In the genomic region with DNA sequence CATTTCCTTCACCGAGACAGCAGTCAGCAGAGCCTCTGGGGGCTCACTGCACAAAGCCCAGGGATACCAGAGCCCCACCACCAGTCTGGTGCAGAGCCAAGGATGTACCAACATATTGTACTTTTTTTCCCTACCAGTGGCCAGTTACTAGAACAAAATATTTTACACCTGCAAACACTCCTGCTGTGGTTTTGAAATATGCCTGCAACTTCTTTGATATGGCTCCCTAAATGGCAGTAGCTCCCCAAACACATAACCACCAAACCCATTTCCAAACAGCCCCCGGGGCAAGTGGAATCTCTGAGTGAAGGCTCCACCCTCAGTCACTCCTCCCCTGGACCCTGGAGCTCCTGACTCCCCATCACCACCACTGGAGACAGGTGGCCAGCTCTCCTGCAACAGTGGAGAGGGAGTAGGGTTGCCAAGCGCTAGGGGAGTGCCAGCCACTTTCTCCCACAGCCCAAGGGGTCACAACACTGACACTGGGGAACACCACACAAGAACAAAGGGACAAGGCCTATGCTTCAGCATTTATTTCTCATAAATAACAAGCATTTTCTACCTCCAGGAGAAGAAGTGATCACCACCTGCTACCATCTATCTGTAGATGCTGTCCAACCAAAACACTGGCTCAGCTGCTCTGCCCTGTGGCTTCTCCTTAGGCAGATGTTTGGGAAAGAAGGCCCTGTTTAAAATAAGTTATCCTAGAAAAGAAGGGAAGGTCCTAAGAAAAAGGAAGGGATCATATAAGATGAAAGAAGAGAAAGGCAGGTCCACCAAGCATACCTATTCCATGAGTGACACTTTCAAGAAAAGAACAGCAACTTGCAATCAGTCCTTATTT, we compare ENCODE assay signal across 14 cellular contexts. TPM values are rescaled to one million over a fixed set of nuclear protein-coding genes. Genes with fewer than 3 reads are reported as not detected.
DNase-seq lines count a peak whose midpoint lies in the region; ATAC-seq lines count a peak whose summit lies in the region.
"Had no signal": no experiment of that assay in that cellular context is flagged by ENCODE, and none has a peak within 500 bp of the region (broad histone marks: within the 10 kb centered on the region; RNA-seq: fewer than 3 reads in every experiment).

No MANE protein-coding gene starts in this region.

- no peak overlapping the region for H3K9ac ChIP-seq in Karpas-422 (ENCODE audit: low read length)

- no peaks in the 10 kb centered on the region for H3K9me2 ChIP-seq in Karpas-422 (replicated peaks; ENCODE audit: insufficient read depth, low read length)

- H3K27ac Mint-ChIP-seq in T-helper 17 cell = peak overlapping the region; percentile 98
- H3K27ac Mint-ChIP-seq: mesothelial cell of epicardium had no signal

- H3K36me3 ChIP-seq in thymus (ENCODE audit: control insufficient read depth, insufficient read depth) = no peaks in the 10 kb centered on the region
- H3K36me3 ChIP-seq in Karpas-422 (ENCODE audit: insufficient read depth, low read length) = no peaks in the 10 kb centered on the region
- H3K36me3 ChIP-seq: thoracic aorta had no signal

- no peaks in the 10 kb centered on the region for H3K27me3 Mint-ChIP-seq in T-helper 17 cell

- peaks cover 53% of the 10 kb centered on the region for H3K4me1 Mint-ChIP-seq in T-helper 17 cell

- peak; percentile 49 for DNase-seq in activated effector memory CD4-positive, alpha-beta T cell treated with anti-CD3 and anti-CD28 coated beads, Interleukin-2, amount 50 U/mL, for 16 hours
- DNase-seq in activated effector memory CD4-positive, alpha-beta T cell treated with Interleukin-2 at 50 U/mL for 16 hours = no peak
- no peak for DNase-seq in T-helper 17 cell
- peak; percentile 42 for DNase-seq in myocyte (ENCODE audit: low read depth)
- DNase-seq in NCI-H146 treated with DMSO at 0.1 percent for 48 hours (lab: John Stamatoyannopoulos, UW; ENCODE audit: unreplicated experiment) = no peak
- no peak for DNase-seq in Karpas-422
- DNase-seq: NCI-H1930 had no signal

- no peak overlapping the region for H2AFZ ChIP-seq in Karpas-422 (ENCODE audit: low read length)

- peaks cover 35% of the 10 kb centered on the region; the same call in 1 of the 2 replicates for H4K20me1 ChIP-seq in Karpas-422 (ENCODE audit: insufficient read depth, low read depth, low read length)

- H3K4me2 ChIP-seq in Karpas-422 (ENCODE audit: low read depth, low read length, poor library complexity, severe bottlenecking) = no peak overlapping the region

- peak overlapping the region; percentile 53 for H3K4me3 Mint-ChIP-seq in T-helper 17 cell
- H3K4me3 Mint-ChIP-seq: mesothelial cell of epicardium had no signal

- H3K36me3 Mint-ChIP-seq in T-helper 17 cell (ENCODE audit: low read depth) = no peaks in the 10 kb centered on the region

- 41% methylated on average over 3 of the region's 3 CpGs for WGBS in thymus

- H3K27ac ChIP-seq in thymus (ENCODE audit: low read depth) = peak overlapping the region; percentile 22
- no peak overlapping the region for H3K27ac ChIP-seq in Karpas-422 (ENCODE audit: low read length)
- H3K27ac ChIP-seq: thoracic aorta, VCaP had no signal

- H3K27me3 ChIP-seq in thymus (ENCODE audit: control insufficient read depth, insufficient read depth) (no peaks in the 10 kb centered on the region), Karpas-422 (ENCODE audit: low read length) (no peaks in the 10 kb centered on the region)

- peaks cover 27% of the 10 kb centered on the region for H3K4me1 ChIP-seq in thymus (ENCODE audit: control insufficient read depth, insufficient read depth, low read length)
- H3K4me1 ChIP-seq in Karpas-422 (ENCODE audit: low read length) = peaks cover 41% of the 10 kb centered on the region

- H3K9me3 ChIP-seq in T-helper 17 cell (ENCODE audit: control insufficient read depth, low read length, poor library complexity, severe bottlenecking) (no peaks in the 10 kb centered on the region), thymus (ENCODE audit: control insufficient read depth) (no peaks in the 10 kb centered on the region), Karpas-422 (ENCODE audit: low read length) (no peaks in the 10 kb centered on the region)
- H3K9me3 ChIP-seq: thoracic aorta had no signal

- ATAC-seq in T-helper 17 cell = no peak
- no peak for ATAC-seq in GM18870 (IDR thresholded peaks at IDR 0.05; ENCODE audit: unreplicated experiment)

- peaks cover 92% of the 10 kb centered on the region for H3K79me2 ChIP-seq in Karpas-422 (ENCODE audit: low read length)

- no peak overlapping the region for H3K4me3 ChIP-seq in thymus (ENCODE audit: low read length)
- no peak overlapping the region for H3K4me3 ChIP-seq in Karpas-422 (ENCODE audit: low read length)
- H3K4me3 ChIP-seq: thoracic aorta had no signal

RNA-seq across cellular contexts. Expression of gene DGCR2, which starts 15.1 kb away (rescaled TPM):
- total RNA-seq in T-helper 17 cell (10 to 100 TPM; 37.7 TPM), myocyte (60.8 and 63.8 TPM in 2 replicates)
- polyA plus RNA-seq in myocyte (2012) = 41.6 TPM
- 24.1 TPM for polyA plus RNA-seq in thymus
- total RNA-seq in Karpas-422 (2014; rRNA removed; shearing (Covaris generic); ENCODE audit: low replicate concordance) = 18.6 and 31.1 TPM in 2 replicates

RNA-seq across cellular contexts. Expression of gene TSSK2, which starts 24.0 kb away (rescaled TPM):
- under 1 TPM; 0.20 to 0.29 TPM for total RNA-seq in T-helper 17 cell
- not detected in 2 replicates for total RNA-seq in myocyte
- polyA plus RNA-seq in myocyte (2012) = not detected
- 0.09 TPM for polyA plus RNA-seq in thymus
- total RNA-seq in Karpas-422 (2014; rRNA removed; shearing (Covaris generic); ENCODE audit: low replicate concordance) = not detected in 2 replicates
- total RNA-seq: glomerular endothelial cell, mesothelial cell of epicardium, thoracic aorta had no signal
- polyA plus RNA-seq: keratinocyte had no signal

RNA-seq across cellular contexts. Expression of gene ESS2, which starts 37.3 kb away (rescaled TPM):
- total RNA-seq in T-helper 17 cell (10 to 100 TPM; 34.7 to 46.5 TPM), myocyte (17.5 and 21.1 TPM in 2 replicates)
- polyA plus RNA-seq in myocyte (2012) = 15.8 TPM
- polyA plus RNA-seq in thymus = 20.1 TPM
- 3.5 and 7.8 TPM in 2 replicates for total RNA-seq in Karpas-422 (2014; rRNA removed; shearing (Covaris generic); ENCODE audit: low replicate concordance)

RNA-seq across cellular contexts. Expression of gene GSC2, which starts 43.0 kb away (rescaled TPM):
- total RNA-seq in T-helper 17 cell (not detected), myocyte (not detected in 2 replicates)
- not detected for polyA plus RNA-seq in myocyte (2012)
- polyA plus RNA-seq in thymus = not detected
- total RNA-seq in Karpas-422 (2014; rRNA removed; shearing (Covaris generic); ENCODE audit: low replicate concordance) = not detected in 2 replicates
- total RNA-seq: glomerular endothelial cell, mesothelial cell of epicardium, thoracic aorta had no signal
- polyA plus RNA-seq: keratinocyte had no signal

Comparison
In these comparisons a context has a peak if more than half of its experiments do, and no peak if none do; other contexts are left out.
1. DNase-seq: peak in activated effector memory CD4-positive, alpha-beta T cell treated with anti-CD3 and anti-CD28 coated beads, Interleukin-2, amount 50 U/mL, for 16 hours (single experiment) and myocyte (single experiment); none in activated effector memory CD4-positive, alpha-beta T cell treated with Interleukin-2 at 50 U/mL for 16 hours (single experiment), T-helper 17 cell (0 of 3), NCI-H146 treated with DMSO at 0.1 percent for 48 hours (single experiment) and Karpas-422 (single experiment).